ENCODE assay signal across 8 cellular contexts in the genomic region with DNA sequence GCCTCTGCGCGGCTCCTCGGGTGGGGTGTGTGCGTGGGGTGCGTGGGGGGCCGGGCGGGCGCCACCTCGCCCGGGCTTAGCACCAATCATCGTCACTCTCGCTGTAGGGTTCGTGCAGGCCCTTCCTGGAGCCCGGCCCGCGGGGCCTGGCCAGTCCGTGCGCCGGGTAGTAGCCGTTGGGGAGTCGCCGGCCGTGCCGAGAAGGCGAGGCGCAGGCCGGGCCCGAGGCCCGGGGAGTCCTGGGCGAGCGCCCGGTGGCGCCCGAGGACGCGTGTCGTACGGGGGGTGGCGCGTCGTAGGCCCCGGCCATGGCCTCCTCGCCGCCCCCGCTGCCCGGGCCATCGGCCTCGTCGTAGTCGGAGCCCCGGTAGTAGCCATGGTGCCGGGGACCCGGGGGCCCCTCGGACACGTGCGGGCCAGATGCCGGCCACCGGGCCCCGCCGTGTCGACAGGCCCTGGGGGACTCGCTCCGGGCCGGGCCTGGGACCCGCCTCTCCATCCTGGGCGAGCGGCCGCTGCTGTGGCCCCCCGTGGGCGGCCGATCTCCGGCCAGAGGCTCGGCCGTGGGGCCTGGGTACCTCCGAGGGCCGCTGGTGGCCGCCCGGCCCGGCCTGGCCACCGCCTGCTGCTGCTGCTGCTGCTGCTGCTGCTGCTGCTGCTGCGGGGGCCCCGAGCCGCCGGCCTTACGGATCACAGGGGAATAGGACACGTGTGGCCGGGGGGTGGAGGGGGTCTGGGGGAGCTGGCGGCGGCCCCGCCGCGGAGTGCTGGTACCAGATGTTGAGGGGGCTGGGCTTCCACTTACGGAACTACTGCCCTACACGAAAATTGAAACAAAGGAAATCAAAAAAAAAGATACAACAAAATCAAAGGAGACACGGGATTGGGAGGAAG. TPM values are rescaled to one million over a fixed set of nuclear protein-coding genes. Genes with fewer than 3 reads are reported as not detected.
A peak's percentile ranks its signal among the peaks of the same experiment; 100 is the strongest.
DNase-seq lines count a peak whose midpoint lies in the region; ATAC-seq, FAIRE-seq and TF ChIP-seq lines count a peak whose summit lies in the region.

No MANE protein-coding gene starts in this region.

- CTCF ChIA-PET in WTC11 (lab: Charles Lee), result interaction anchor here (4.5 kb wide), 1 partner anchor 12 kb away, joined by 43 read pairs; no protein-coding TSS in a partner anchor

- 0 out of 2 replicates have a peak, but pooled peaks cover 2% of the 10 kb centered on the region for H3K4me1 Mint-ChIP-seq in WTC11
- H3K4me1 Mint-ChIP-seq in stimulated activated effector memory CD8-positive, alpha-beta T cell treated with anti-CD3 and anti-CD28 coated beads, Interleukin-12 subunit alpha, Interleukin-12 subunit beta, amount 100 ng/mL, for 72 hours, result peaks cover 7% of the 10 kb centered on the region

- DNase-seq in GM19239 (ENCODE audit: insufficient read length, low spot score), result peak; percentile 87
- no peak for DNase-seq in WTC11 (ENCODE audit: low spot score)
- DNase-seq in glomerular visceral epithelial cell (ENCODE audit: extremely low spot score), result peak; percentile 8
- DNase-seq in stimulated activated effector memory CD8-positive, alpha-beta T cell treated with anti-CD3 and anti-CD28 coated beads, Interleukin-12 subunit alpha, Interleukin-12 subunit beta, amount 100 ng/mL, for 72 hours (ENCODE audit: low spot score in 2 of 2), result no peak
- DNase-seq in SW 1271 (lab: John Stamatoyannopoulos, UW), result no peak
- DNase-seq in NCI-H526 (lab: John Stamatoyannopoulos, UW), result no peak

- no peak for TF ChIP-seq CTCF in WTC11 (IDR thresholded peaks at IDR 0.05)

- H3K9me3 Mint-ChIP-seq in WTC11, result no peaks in the 10 kb centered on the region
- H3K9me3 Mint-ChIP-seq in stimulated activated effector memory CD8-positive, alpha-beta T cell treated with anti-CD3 and anti-CD28 coated beads, Interleukin-12 subunit alpha, Interleukin-12 subunit beta, amount 100 ng/mL, for 72 hours, result no peaks in the 10 kb centered on the region

- POLR2A ChIA-PET in WTC11 (lab: Charles Lee), result no interaction called here

- no peak for FAIRE-seq in GM19239 (lab: Jason Lieb, UNC)

- no peak overlapping the region for H3K27ac Mint-ChIP-seq in WTC11
- H3K27ac Mint-ChIP-seq in stimulated activated effector memory CD8-positive, alpha-beta T cell treated with anti-CD3 and anti-CD28 coated beads, Interleukin-12 subunit alpha, Interleukin-12 subunit beta, amount 100 ng/mL, for 72 hours, result peak overlapping the region; percentile 51

- H3K36me3 Mint-ChIP-seq in WTC11, result no peaks in the 10 kb centered on the region
- no peaks in the 10 kb centered on the region for H3K36me3 Mint-ChIP-seq in stimulated activated effector memory CD8-positive, alpha-beta T cell treated with anti-CD3 and anti-CD28 coated beads, Interleukin-12 subunit alpha, Interleukin-12 subunit beta, amount 100 ng/mL, for 72 hours

- ATAC-seq in WTC11 (peak; percentile 9; the same call in 1 of the 2 replicates), GM21528 (IDR thresholded peaks at IDR 0.05; ENCODE audit: low FRiP score, unreplicated experiment) (no peak), HG03095 (IDR thresholded peaks at IDR 0.05; ENCODE audit: unreplicated experiment) (no peak)
- ATAC-seq in stimulated activated effector memory CD8-positive, alpha-beta T cell treated with anti-CD3 and anti-CD28 coated beads, Interleukin-12 subunit alpha, Interleukin-12 subunit beta, amount 100 ng/mL, for 72 hours, result no peak

- H3K4me3 Mint-ChIP-seq in WTC11, result no peak overlapping the region
- peak overlapping the region; percentile 56 for H3K4me3 Mint-ChIP-seq in stimulated activated effector memory CD8-positive, alpha-beta T cell treated with anti-CD3 and anti-CD28 coated beads, Interleukin-12 subunit alpha, Interleukin-12 subunit beta, amount 100 ng/mL, for 72 hours

- H3K27me3 Mint-ChIP-seq in WTC11 (ENCODE audit: low read depth), result no peaks in the 10 kb centered on the region

TF ChIP-seq in WTC11, 78 proteins besides CTCF, POLR2A, EP300 and RAD21 (continues in another document):
- TF ChIP-seq, protein P1, sequence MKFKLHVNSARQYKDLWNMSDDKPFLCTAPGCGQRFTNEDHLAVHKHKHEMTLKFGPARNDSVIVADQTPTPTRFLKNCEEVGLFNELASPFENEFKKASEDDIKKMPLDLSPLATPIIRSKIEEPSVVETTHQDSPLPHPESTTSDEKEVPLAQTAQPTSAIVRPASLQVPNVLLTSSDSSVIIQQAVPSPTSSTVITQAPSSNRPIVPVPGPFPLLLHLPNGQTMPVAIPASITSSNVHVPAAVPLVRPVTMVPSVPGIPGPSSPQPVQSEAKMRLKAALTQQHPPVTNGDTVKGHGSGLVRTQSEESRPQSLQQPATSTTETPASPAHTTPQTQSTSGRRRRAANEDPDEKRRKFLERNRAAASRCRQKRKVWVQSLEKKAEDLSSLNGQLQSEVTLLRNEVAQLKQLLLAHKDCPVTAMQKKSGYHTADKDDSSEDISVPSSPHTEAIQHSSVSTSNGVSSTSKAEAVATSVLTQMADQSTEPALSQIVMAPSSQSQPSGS (CRISPR knock-in tag; IDR thresholded peaks at IDR 0.05; ENCODE audit: borderline replicate concordance, low read depth), result no peak
- TF ChIP-seq FOXK1 (CRISPR knock-in tag; IDR thresholded peaks at IDR 0.05), result no peak
- TF ChIP-seq, protein P2, sequence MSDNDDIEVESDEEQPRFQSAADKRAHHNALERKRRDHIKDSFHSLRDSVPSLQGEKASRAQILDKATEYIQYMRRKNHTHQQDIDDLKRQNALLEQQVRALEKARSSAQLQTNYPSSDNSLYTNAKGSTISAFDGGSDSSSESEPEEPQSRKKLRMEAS (CRISPR knock-in tag; IDR thresholded peaks at IDR 0.05), result no peak
- TF ChIP-seq SOX15 (CRISPR knock-in tag; IDR thresholded peaks at IDR 0.05), result no peak
- TF ChIP-seq, protein P3, sequence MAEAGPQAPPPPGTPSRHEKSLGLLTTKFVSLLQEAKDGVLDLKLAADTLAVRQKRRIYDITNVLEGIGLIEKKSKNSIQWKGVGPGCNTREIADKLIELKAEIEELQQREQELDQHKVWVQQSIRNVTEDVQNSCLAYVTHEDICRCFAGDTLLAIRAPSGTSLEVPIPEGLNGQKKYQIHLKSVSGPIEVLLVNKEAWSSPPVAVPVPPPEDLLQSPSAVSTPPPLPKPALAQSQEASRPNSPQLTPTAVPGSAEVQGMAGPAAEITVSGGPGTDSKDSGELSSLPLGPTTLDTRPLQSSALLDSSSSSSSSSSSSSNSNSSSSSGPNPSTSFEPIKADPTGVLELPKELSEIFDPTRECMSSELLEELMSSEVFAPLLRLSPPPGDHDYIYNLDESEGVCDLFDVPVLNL (CRISPR knock-in tag; IDR thresholded peaks at IDR 0.05; ENCODE audit: borderline replicate concordance, low read depth), result no peak
- TF ChIP-seq, protein P4, sequence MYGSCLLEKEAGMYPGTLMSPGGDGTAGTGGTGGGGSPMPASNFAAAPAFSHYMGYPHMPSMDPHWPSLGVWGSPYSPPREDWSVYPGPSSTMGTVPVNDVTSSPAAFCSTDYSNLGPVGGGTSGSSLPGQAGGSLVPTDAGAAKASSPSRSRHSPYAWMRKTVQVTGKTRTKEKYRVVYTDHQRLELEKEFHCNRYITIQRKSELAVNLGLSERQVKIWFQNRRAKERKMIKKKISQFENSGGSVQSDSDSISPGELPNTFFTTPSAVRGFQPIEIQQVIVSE (CRISPR knock-in tag; IDR thresholded peaks at IDR 0.05; ENCODE audit: borderline replicate concordance), result no peak
- no peak for TF ChIP-seq EMX1 (CRISPR knock-in tag; IDR thresholded peaks at IDR 0.05)
- TF ChIP-seq, protein P5, sequence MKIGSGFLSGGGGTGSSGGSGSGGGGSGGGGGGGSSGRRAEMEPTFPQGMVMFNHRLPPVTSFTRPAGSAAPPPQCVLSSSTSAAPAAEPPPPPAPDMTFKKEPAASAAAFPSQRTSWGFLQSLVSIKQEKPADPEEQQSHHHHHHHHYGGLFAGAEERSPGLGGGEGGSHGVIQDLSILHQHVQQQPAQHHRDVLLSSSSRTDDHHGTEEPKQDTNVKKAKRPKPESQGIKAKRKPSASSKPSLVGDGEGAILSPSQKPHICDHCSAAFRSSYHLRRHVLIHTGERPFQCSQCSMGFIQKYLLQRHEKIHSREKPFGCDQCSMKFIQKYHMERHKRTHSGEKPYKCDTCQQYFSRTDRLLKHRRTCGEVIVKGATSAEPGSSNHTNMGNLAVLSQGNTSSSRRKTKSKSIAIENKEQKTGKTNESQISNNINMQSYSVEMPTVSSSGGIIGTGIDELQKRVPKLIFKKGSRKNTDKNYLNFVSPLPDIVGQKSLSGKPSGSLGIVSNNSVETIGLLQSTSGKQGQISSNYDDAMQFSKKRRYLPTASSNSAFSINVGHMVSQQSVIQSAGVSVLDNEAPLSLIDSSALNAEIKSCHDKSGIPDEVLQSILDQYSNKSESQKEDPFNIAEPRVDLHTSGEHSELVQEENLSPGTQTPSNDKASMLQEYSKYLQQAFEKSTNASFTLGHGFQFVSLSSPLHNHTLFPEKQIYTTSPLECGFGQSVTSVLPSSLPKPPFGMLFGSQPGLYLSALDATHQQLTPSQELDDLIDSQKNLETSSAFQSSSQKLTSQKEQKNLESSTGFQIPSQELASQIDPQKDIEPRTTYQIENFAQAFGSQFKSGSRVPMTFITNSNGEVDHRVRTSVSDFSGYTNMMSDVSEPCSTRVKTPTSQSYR (CRISPR knock-in tag; IDR thresholded peaks at IDR 0.05), result no peak
- TF ChIP-seq IRF2 (CRISPR knock-in tag; IDR thresholded peaks at IDR 0.05; ENCODE audit: borderline replicate concordance, low read depth), result no peak

RNA-seq across cellular contexts. Expression of a gene that starts 57.3 kb away (rescaled TPM):
- total RNA-seq in WTC11 (2021), result 138 to 154 TPM (median 150 TPM) in 3 replicates

RNA-seq across cellular contexts. Expression of a gene that starts 57.3 kb away (rescaled TPM):
- 53.7 to 56.9 TPM (median 54.6 TPM) in 3 replicates for total RNA-seq in WTC11 (2021)

Comparison
In these comparisons a context has a peak if more than half of its experiments do, and no peak if none do; other contexts are left out.
1. DNase-seq: peak in GM19239 (single experiment) and glomerular visceral epithelial cell (single experiment); none in WTC11 (single experiment), stimulated activated effector memory CD8-positive, alpha-beta T cell treated with anti-CD3 and anti-CD28 coated beads, Interleukin-12 subunit alpha, Interleukin-12 subunit beta, amount 100 ng/mL, for 72 hours (0 of 2), SW 1271 (0 of 2) and NCI-H526 (0 of 2).